ENCODE assay signal across 11 cellular contexts in the genomic region with DNA sequence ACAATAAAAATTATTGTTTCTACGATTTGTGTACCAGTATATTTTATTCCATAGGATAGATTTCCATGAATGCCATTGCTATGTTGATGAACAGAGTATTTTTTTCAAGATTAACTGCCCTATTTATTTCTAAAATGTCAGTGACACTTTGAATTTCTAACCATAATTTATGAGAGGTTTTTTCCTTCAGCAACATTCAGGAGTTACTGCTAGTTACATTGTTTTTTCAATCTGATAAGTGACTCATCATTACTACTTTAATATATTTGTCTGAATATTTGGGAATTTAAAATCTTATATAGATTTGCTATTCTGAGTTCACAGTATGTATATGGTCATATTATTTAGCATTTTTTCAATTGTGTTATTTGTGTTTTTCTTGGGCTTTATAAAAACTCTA. TPM values are rescaled to one million over a fixed set of nuclear protein-coding genes. Genes with fewer than 3 reads are reported as not detected.
"Had no signal": no experiment of that assay in that cellular context is flagged by ENCODE, and none has a peak within 500 bp of the region (broad histone marks: within the 10 kb centered on the region; RNA-seq: fewer than 3 reads in every experiment).

No MANE protein-coding gene starts in this region.

- DNase-seq: GM23248, GOT3, H7, HFFc6, IMR-90, Karpas-422, KBM-7 had no signal

- ATAC-seq: HCT116 had no signal

- FAIRE-seq: HTR-8/SVneo had no signal

RNA-seq across cellular contexts. Expression of a gene that starts 6.0 kb away (rescaled TPM):
- total RNA-seq: GM23248, H4, H7, HFFc6, HT-29, IMR-90 had no signal

RNA-seq across cellular contexts. Expression of a gene that starts 38.8 kb away (rescaled TPM):
- total RNA-seq: GM23248, H4, H7, HFFc6, HT-29, IMR-90 had no signal
